In the genomic region with DNA sequence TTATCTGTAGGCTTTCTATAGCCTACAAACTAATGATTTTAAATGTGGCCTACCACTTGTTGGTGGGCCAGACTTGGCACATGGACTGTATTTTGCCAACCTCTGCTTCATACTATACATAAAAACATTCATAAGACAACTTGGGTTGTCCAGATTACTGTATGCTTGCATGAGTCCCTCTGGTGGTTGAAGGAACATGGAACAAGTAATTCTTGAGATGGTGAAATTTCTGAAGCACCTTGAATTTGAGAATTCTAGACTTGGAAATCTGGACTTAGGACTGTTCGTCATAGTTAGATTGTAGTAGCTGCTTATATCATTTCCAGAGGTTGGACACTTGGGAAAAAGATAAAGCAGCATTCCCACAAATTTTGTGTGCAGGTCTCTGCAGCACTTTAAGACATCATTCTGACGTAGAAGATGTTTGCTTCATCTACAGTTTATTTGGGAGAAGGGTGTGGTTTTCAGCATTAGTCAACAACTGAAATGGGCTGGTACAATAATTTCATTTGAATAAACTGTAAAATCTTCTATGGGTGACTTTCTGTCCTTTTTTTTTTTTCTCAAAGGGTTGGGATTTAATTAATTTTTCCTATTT, we compare ENCODE assay signal across 9 cellular contexts. TPM values are rescaled to one million over a fixed set of nuclear protein-coding genes. Genes with fewer than 3 reads are reported as not detected.
A peak's percentile ranks its signal among the peaks of the same experiment; 100 is the strongest.
DNase-seq lines count a peak whose midpoint lies in the region; ATAC-seq and TF ChIP-seq lines count a peak whose summit lies in the region.
"Had no signal": no experiment of that assay in that cellular context is flagged by ENCODE, and none has a peak within 500 bp of the region (broad histone marks: within the 10 kb centered on the region; RNA-seq: fewer than 3 reads in every experiment).

No MANE protein-coding gene starts in this region.

- H3K4me3 Mint-ChIP-seq in HFFc6: no peak overlapping the region
- H3K4me3 Mint-ChIP-seq in activated T-helper 2 cell treated with anti-CD3 and anti-CD28 coated beads, Interferon-gamma antibody, Interleukin-2, Interleukin-4, amounts not matched to agents 10 μg/mL and 5 μg/mL and 100 μg/mL, durations not matched to agents 14 hours and 24 hours and 36 hours (ENCODE audit: low read depth): no peak overlapping the region
- H3K4me3 Mint-ChIP-seq in stimulated activated memory B cell treated with anti-CD40 and anti-IgM and Interleukin-4, amounts not matched to agents 10 μg/mL and 1 μg/mL and 100 μg/mL, for 72 hours: no peak overlapping the region

- ATAC-seq in HG03354 (IDR thresholded peaks at IDR 0.05; ENCODE audit: poor library complexity, severe bottlenecking, unreplicated experiment): no peak
- ATAC-seq in stimulated activated memory B cell treated with anti-CD40 and anti-IgM and Interleukin-4, amounts not matched to agents 10 μg/mL and 1 μg/mL and 100 μg/mL, for 72 hours: no peak

- H3K9ac ChIP-seq in liver (ENCODE audit: low read depth in 1 of 2, low read length in 2 of 2): no peak overlapping the region

- TF ChIP-seq RAD21 in liver (IDR thresholded peaks at IDR 0.05): peak; percentile 26 to 47

- H3K27me3 Mint-ChIP-seq in HFFc6 (ENCODE audit: insufficient read depth): no peaks in the 10 kb centered on the region
- no peaks in the 10 kb centered on the region for H3K27me3 Mint-ChIP-seq in activated T-helper 2 cell treated with anti-CD3 and anti-CD28 coated beads, Interferon-gamma antibody, Interleukin-2, Interleukin-4, amounts not matched to agents 10 μg/mL and 5 μg/mL and 100 μg/mL, durations not matched to agents 14 hours and 24 hours and 36 hours (ENCODE audit: low read depth)
- H3K27me3 Mint-ChIP-seq in stimulated activated memory B cell treated with anti-CD40 and anti-IgM and Interleukin-4, amounts not matched to agents 10 μg/mL and 1 μg/mL and 100 μg/mL, for 72 hours: no peaks in the 10 kb centered on the region

- no peaks in the 10 kb centered on the region for H3K36me3 ChIP-seq in liver (ENCODE audit: control insufficient read depth in 4 of 4, insufficient read depth in 3 of 4, low read depth in 1 of 4, low read length in 3 of 4)

- H3K4me1 ChIP-seq in liver (ENCODE audit: control insufficient read depth in 4 of 4, insufficient read depth in 4 of 4, low read length in 3 of 4): peaks cover 0 to 11% (median 4%) of the 10 kb centered on the region in 4 donors

- TF ChIP-seq CTCF in HFFc6 (IDR thresholded peaks at IDR 0.05) (peak; percentile 80), liver (IDR thresholded peaks at IDR 0.05; ENCODE audit: low read depth, low read length, missing input control) (peak; percentile 15)

- no peaks in the 10 kb centered on the region for H3K9me3 ChIP-seq in liver (ENCODE audit: control insufficient read depth in 4 of 4, low read length in 3 of 4)

- H3K4me3 ChIP-seq in liver (ENCODE audit: low read depth in 1 of 3, low read length in 3 of 3): no peak overlapping the region

- WGBS in liver: 85% methylated on average over 2 of the region's 2 CpGs

- DNase-seq in CD1c-positive myeloid dendritic cell (ENCODE audit: extremely low spot score): peak; percentile 47
- peak; percentile 39 for DNase-seq in HFFc6
- DNase-seq in activated T-helper 2 cell treated with anti-CD3 and anti-CD28 coated beads, Interferon-gamma antibody, Interleukin-2, Interleukin-4, amounts not matched to agents 10 μg/mL and 5 μg/mL and 100 μg/mL, durations not matched to agents 14 hours and 24 hours and 36 hours (ENCODE audit: low spot score): no peak
- DNase-seq in NCI-H2171 treated with DMSO at 0.1 percent for 48 hours (lab: John Stamatoyannopoulos, UW): no peak
- DNase-seq in GDM1 (lab: John Stamatoyannopoulos, UW): no peak

- peaks cover 2% of the 10 kb centered on the region for H3K9me3 Mint-ChIP-seq in HFFc6
- peaks cover 11% of the 10 kb centered on the region for H3K9me3 Mint-ChIP-seq in activated T-helper 2 cell treated with anti-CD3 and anti-CD28 coated beads, Interferon-gamma antibody, Interleukin-2, Interleukin-4, amounts not matched to agents 10 μg/mL and 5 μg/mL and 100 μg/mL, durations not matched to agents 14 hours and 24 hours and 36 hours
- peaks cover 3% of the 10 kb centered on the region for H3K9me3 Mint-ChIP-seq in stimulated activated memory B cell treated with anti-CD40 and anti-IgM and Interleukin-4, amounts not matched to agents 10 μg/mL and 1 μg/mL and 100 μg/mL, for 72 hours

- no peak overlapping the region for H3K27ac ChIP-seq in liver (ENCODE audit: low read depth in 1 of 2, low read length in 2 of 2)

- H3K4me1 Mint-ChIP-seq in HFFc6 (ENCODE audit: low read depth): no peaks in the 10 kb centered on the region
- peaks cover 63% of the 10 kb centered on the region for H3K4me1 Mint-ChIP-seq in activated T-helper 2 cell treated with anti-CD3 and anti-CD28 coated beads, Interferon-gamma antibody, Interleukin-2, Interleukin-4, amounts not matched to agents 10 μg/mL and 5 μg/mL and 100 μg/mL, durations not matched to agents 14 hours and 24 hours and 36 hours (ENCODE audit: low read depth)
- peaks cover 63% of the 10 kb centered on the region for H3K4me1 Mint-ChIP-seq in stimulated activated memory B cell treated with anti-CD40 and anti-IgM and Interleukin-4, amounts not matched to agents 10 μg/mL and 1 μg/mL and 100 μg/mL, for 72 hours

- peaks cover 8% of the 10 kb centered on the region for H3K36me3 Mint-ChIP-seq in HFFc6 (ENCODE audit: low read depth)
- H3K36me3 Mint-ChIP-seq in activated T-helper 2 cell treated with anti-CD3 and anti-CD28 coated beads, Interferon-gamma antibody, Interleukin-2, Interleukin-4, amounts not matched to agents 10 μg/mL and 5 μg/mL and 100 μg/mL, durations not matched to agents 14 hours and 24 hours and 36 hours (ENCODE audit: low read depth): peaks cover 41% of the 10 kb centered on the region
- peaks cover 12% of the 10 kb centered on the region for H3K36me3 Mint-ChIP-seq in stimulated activated memory B cell treated with anti-CD40 and anti-IgM and Interleukin-4, amounts not matched to agents 10 μg/mL and 1 μg/mL and 100 μg/mL, for 72 hours

- intact Hi-C loops in activated T-helper 2 cell treated with anti-CD3 and anti-CD28 coated beads, Interferon-gamma antibody, Interleukin-2, Interleukin-4, amounts not matched to agents 10 μg/mL and 5 μg/mL and 100 μg/mL, durations not matched to agents 14 hours and 24 hours and 36 hours (cut with micrococcal nuclease): loop anchor here (2.0 kb wide), 1 partner anchor 22 kb away; no protein-coding TSS in a partner anchor

- H3K27ac Mint-ChIP-seq in HFFc6: no peak overlapping the region
- H3K27ac Mint-ChIP-seq in activated T-helper 2 cell treated with anti-CD3 and anti-CD28 coated beads, Interferon-gamma antibody, Interleukin-2, Interleukin-4, amounts not matched to agents 10 μg/mL and 5 μg/mL and 100 μg/mL, durations not matched to agents 14 hours and 24 hours and 36 hours: peak overlapping the region; percentile 35
- no peak overlapping the region for H3K27ac Mint-ChIP-seq in stimulated activated memory B cell treated with anti-CD40 and anti-IgM and Interleukin-4, amounts not matched to agents 10 μg/mL and 1 μg/mL and 100 μg/mL, for 72 hours
- H3K27ac Mint-ChIP-seq: activated naive CD4-positive, alpha-beta T cell treated with anti-CD3 and anti-CD28 coated beads, Interleukin-2, amount 50 U/mL, for 72 hours had no signal

- no peaks in the 10 kb centered on the region for H3K27me3 ChIP-seq in liver (ENCODE audit: control insufficient read depth in 4 of 4, insufficient read depth in 4 of 4, low read length in 3 of 4)

TF ChIP-seq in liver, 16 proteins besides CTCF, POLR2A, EP300 and RAD21:
- TF ChIP-seq YY1 (IDR thresholded peaks at IDR 0.05): no peak

RNA-seq across cellular contexts. Expression of gene NFATC3, which starts 31.2 kb away (rescaled TPM):
- total RNA-seq in HFFc6 (2021; fragmentation: NEBNext Ultra II Directional; extraction: Animal tissue kit (Norgen Biotek cat#: 25700)): 10 to 100 TPM; 17.2 to 20.7 (median 19.9) TPM
- total RNA-seq in activated T-helper 2 cell treated with anti-CD3 and anti-CD28 coated beads, Interferon-gamma antibody, Interleukin-2, Interleukin-4, amounts not matched to agents 10 μg/mL and 5 μg/mL and 100 μg/mL, durations not matched to agents 14 hours and 24 hours and 36 hours: 136 and 146 TPM in 2 replicates
- 10 to 100 TPM; 20.9 to 21.2 TPM for total RNA-seq in liver
- polyA plus RNA-seq in liver: 10 to 100 TPM in 1 of 2 donors, 1 to 10 TPM in 1; 9.7 to 12.6 TPM

Comparison
In these comparisons a context has a peak if more than half of its experiments do, and no peak if none do; other contexts are left out.
1. DNase-seq: peak in CD1c-positive myeloid dendritic cell (single experiment) and HFFc6 (single experiment); none in activated T-helper 2 cell treated with anti-CD3 and anti-CD28 coated beads, Interferon-gamma antibody, Interleukin-2, Interleukin-4, amounts not matched to agents 10 μg/mL and 5 μg/mL and 100 μg/mL, durations not matched to agents 14 hours and 24 hours and 36 hours (single experiment), NCI-H2171 treated with DMSO at 0.1 percent for 48 hours (single experiment) and GDM1 (single experiment).